Comparison of ENCODE assay signal across 15 cellular contexts in the genomic region with DNA sequence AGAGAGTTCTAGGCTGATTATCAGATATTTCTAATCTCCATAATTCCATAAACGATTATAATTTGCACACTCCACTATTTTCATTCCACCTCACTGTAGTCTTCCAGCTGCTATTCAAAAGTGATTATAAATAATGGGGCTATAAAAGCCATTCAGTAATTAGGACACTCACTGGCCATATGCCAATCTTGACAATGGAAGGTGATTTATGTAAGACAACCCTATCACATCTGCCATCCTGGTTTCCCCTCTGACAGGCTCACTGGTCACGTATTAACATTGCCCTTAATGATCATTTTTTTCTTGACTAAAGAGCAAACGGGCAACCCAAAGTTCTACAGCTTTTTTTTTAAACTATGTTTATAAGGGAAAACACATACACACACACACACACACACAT.
A peak's percentile ranks its signal among the peaks of the same experiment; 100 is the strongest.
DNase-seq lines count a peak whose midpoint lies in the region; ATAC-seq, FAIRE-seq and TF ChIP-seq lines count a peak whose summit lies in the region.
"Had no signal": no experiment of that assay in that cellular context is flagged by ENCODE, and none has a peak within 500 bp of the region (broad histone marks: within the 10 kb centered on the region; RNA-seq: fewer than 3 reads in every experiment).

No MANE protein-coding gene starts in this region.

- intact Hi-C loops in endothelial cell of umbilical vein (cut with micrococcal nuclease), result no loop called here
- intact Hi-C loops in heart left ventricle (cut with DNase I), result no loop called here

- no peaks in the 10 kb centered on the region for H3K79me2 ChIP-seq in endothelial cell of umbilical vein (ENCODE audit: control insufficient read depth, insufficient read depth, low read length)

- 48 to 57% (median 49%) methylated on average over 3 of the region's 3 CpGs for WGBS in heart left ventricle, 4 donors

- no peak overlapping the region for H3K4me2 ChIP-seq in endothelial cell of umbilical vein (ENCODE audit: insufficient read depth, low read length)

- H3K27ac ChIP-seq in endothelial cell of umbilical vein (ENCODE audit: insufficient read depth, low read depth, low read length) (no peak overlapping the region), heart left ventricle (no peak overlapping the region)

- no peak overlapping the region for H3K9ac ChIP-seq in endothelial cell of umbilical vein (replicated peaks; ENCODE audit: extremely low read depth, insufficient read depth, low read length)

- ATAC-seq in heart left ventricle, result no peak
- ATAC-seq: activated naive CD4-positive, alpha-beta T cell treated with anti-CD3 and anti-CD28 coated beads, Interleukin-2, amount 50 U/mL, for 72 hours; effector memory CD8-positive, alpha-beta T cell; left cardiac atrium; natural killer cell treated with Interleukin-12 subunit alpha and Interleukin-12 subunit beta and Interleukin-15 and Interleukin-18, amount 100 ng/mL, for 72 hours; Panc1 had no signal

- no peak for FAIRE-seq in endothelial cell of umbilical vein (lab: Jason Lieb, UNC)

- no peaks in the 10 kb centered on the region for H3K9me1 ChIP-seq in endothelial cell of umbilical vein (replicated peaks; ENCODE audit: control insufficient read depth, extremely low read depth, insufficient read depth, low read length)

- BruUV-seq in endothelial cell of umbilical vein (replicated peaks; lab: Mats Ljungman, UMichigan), result no TSS peak

- H3K36me3 ChIP-seq in endothelial cell of umbilical vein (ENCODE audit: control insufficient read depth in 2 of 2, extremely low read depth in 1 of 2, insufficient read depth in 2 of 2, low read length in 2 of 2), result no peaks in the 10 kb centered on the region
- no peaks in the 10 kb centered on the region for H3K36me3 ChIP-seq in heart left ventricle

- H3K27me3 ChIP-seq in endothelial cell of umbilical vein (ENCODE audit: control insufficient read depth in 2 of 2, insufficient read depth in 2 of 2, low read length in 2 of 2) (no peaks in the 10 kb centered on the region), heart left ventricle (no peaks in the 10 kb centered on the region)

- DNase-seq in DMS153 treated with DMSO at 0.1 percent for 48 hours (lab: John Stamatoyannopoulos, UW; ENCODE audit: unreplicated experiment), result peak; percentile 11
- DNase-seq in NCI-H146 (lab: John Stamatoyannopoulos, UW), result peak; percentile 70
- DNase-seq in NCI-H524 (lab: John Stamatoyannopoulos, UW), result peak; percentile 90 to 98
- peak; percentile 46 for DNase-seq in endothelial cell of umbilical vein (ENCODE audit: low read depth, low spot score)
- no peak for DNase-seq in heart left ventricle
- DNase-seq in GM19240 (ENCODE audit: insufficient read length, low spot score), result no peak
- no peak for DNase-seq in stimulated activated CD4-positive, alpha-beta T cell treated with anti-CD3 and anti-CD28 coated beads, Interleukin-12 subunit alpha, Interleukin-12 subunit beta, amount 100 ng/mL, for 4 hours
- DNase-seq: activated CD4-positive, CD25-positive, alpha-beta regulatory T cell; Calu3; effector memory CD8-positive, alpha-beta T cell; left cardiac atrium; MV-4-11 had no signal

- no peak for TF ChIP-seq CTCF in endothelial cell of umbilical vein (IDR thresholded peaks at IDR 0.05; ENCODE audit: extremely low read depth in 1 of 2, insufficient read depth in 1 of 2, low read depth in 1 of 2, low read length in 2 of 2)
- no peak for TF ChIP-seq CTCF in heart left ventricle (IDR thresholded peaks at IDR 0.05)

- POLR2A ChIA-PET in endothelial cell of umbilical vein (lab: Charles Lee), result no interaction called here

- H3K4me3 ChIP-seq in endothelial cell of umbilical vein (replicated peaks in 1 of 3; ENCODE audit: insufficient read depth in 1 of 3, low read depth in 1 of 3, low read length in 3 of 3) (no peak overlapping the region), heart left ventricle (no peak overlapping the region)

- no peak overlapping the region for H2AFZ ChIP-seq in endothelial cell of umbilical vein (ENCODE audit: low read depth, low read length)

- H3K4me1 ChIP-seq in endothelial cell of umbilical vein (ENCODE audit: control insufficient read depth, extremely low read depth, insufficient read depth, low read length) (no peaks in the 10 kb centered on the region), heart left ventricle (peaks cover 0 to 20% (median 4%) of the 10 kb centered on the region in 12 donors)

- dilution Hi-C loops in endothelial cell of umbilical vein (cut with MboI; ENCODE audit: extremely low pct_ligation_motif_present, low sequenced_read_pairs), result no loop called here

- H3K9me3 ChIP-seq in endothelial cell of umbilical vein (replicated peaks; ENCODE audit: control insufficient read depth, insufficient read depth, low read length) (no peaks in the 10 kb centered on the region), heart left ventricle (no peaks in the 10 kb centered on the region)

- TF ChIP-seq POLR2A in endothelial cell of umbilical vein (IDR thresholded peaks at IDR 0.05; ENCODE audit: low read depth, low read length) (no peak), heart left ventricle (IDR thresholded peaks at IDR 0.05) (no peak)

- H4K20me1 ChIP-seq in endothelial cell of umbilical vein (replicated peaks; ENCODE audit: control insufficient read depth, extremely low read depth, insufficient read depth, low read length), result no peaks in the 10 kb centered on the region

- CTCF ChIA-PET in endothelial cell of umbilical vein (lab: Charles Lee), result interaction anchor here (1.2 kb wide), 1 partner anchor 37 kb away, joined by 5 read pairs; no protein-coding TSS in a partner anchor

TF ChIP-seq in endothelial cell of umbilical vein, 7 proteins besides CTCF, POLR2A, EP300 and RAD21:
- TF ChIP-seq MYC (IDR thresholded peaks at IDR 0.05; ENCODE audit: low read depth, low read length), result no peak
- no peak for TF ChIP-seq GATA2 (IDR thresholded peaks at IDR 0.05; ENCODE audit: insufficient read depth, insufficient read length, low read depth, low read length)
- TF ChIP-seq MAX (IDR thresholded peaks at IDR 0.05; ENCODE audit: insufficient read depth, insufficient read length), result no peak
- TF ChIP-seq FOS (IDR thresholded peaks at IDR 0.05; ENCODE audit: borderline replicate concordance, insufficient read depth, low read length), result no peak
- no peak for TF ChIP-seq JUN (IDR thresholded peaks at IDR 0.05; ENCODE audit: borderline replicate concordance, insufficient read depth, insufficient read length, low read depth)
- TF ChIP-seq EZH2 (IDR thresholded peaks at IDR 0.05; ENCODE audit: borderline replicate concordance, low read depth, low read length, severe bottlenecking), result no peak
- TF ChIP-seq POLR2AphosphoS5 (IDR thresholded peaks at IDR 0.05; ENCODE audit: insufficient read depth, low read depth, low read length), result no peak

Comparison
In these comparisons a context has a peak if more than half of its experiments do, and no peak if none do; other contexts are left out.
1. DNase-seq: peak in DMS153 treated with DMSO at 0.1 percent for 48 hours (single experiment), NCI-H146 (single experiment), NCI-H524 (2 of 2) and endothelial cell of umbilical vein (single experiment); none in heart left ventricle (0 of 5), GM19240 (single experiment) and stimulated activated CD4-positive, alpha-beta T cell treated with anti-CD3 and anti-CD28 coated beads, Interleukin-12 subunit alpha, Interleukin-12 subunit beta, amount 100 ng/mL, for 4 hours (single experiment).